12 cellular contexts compared by ENCODE assay signal in the genomic region with DNA sequence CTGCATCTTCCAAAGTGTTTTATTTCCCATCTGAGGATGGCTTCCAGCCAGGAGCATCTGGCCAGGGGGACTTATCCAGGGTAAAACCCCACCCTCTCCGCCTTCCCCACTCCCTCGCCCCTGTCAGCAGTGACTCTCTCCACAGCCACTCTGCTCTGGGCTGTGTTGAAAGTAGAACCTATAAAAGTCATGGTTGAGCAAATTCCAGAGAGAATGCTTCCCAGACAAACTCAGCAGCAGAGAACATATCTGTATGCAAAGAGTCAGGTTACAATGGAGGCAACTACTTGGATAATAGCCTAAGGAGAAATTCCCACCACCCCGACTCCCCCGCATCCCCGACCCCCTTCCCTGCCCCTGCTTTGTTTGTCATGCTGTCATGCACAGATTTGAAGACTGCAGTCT.
DNase-seq lines count a peak whose midpoint lies in the region; ATAC-seq and TF ChIP-seq lines count a peak whose summit lies in the region.
"Had no signal": no experiment of that assay in that cellular context is flagged by ENCODE, and none has a peak within 500 bp of the region (broad histone marks: within the 10 kb centered on the region; RNA-seq: fewer than 3 reads in every experiment).

No MANE protein-coding gene starts in this region.

- no peak for TF ChIP-seq POLR2A in stomach (IDR thresholded peaks at IDR 0.05)

- H3K4me1 ChIP-seq in BE2C (peaks cover 18% of the 10 kb centered on the region), mesodermal cell (ENCODE audit: control insufficient read depth, insufficient read depth, low read length, poor library complexity, severe bottlenecking) (peaks cover 38% of the 10 kb centered on the region), stomach (peaks cover 25 to 73% (median 47%) of the 10 kb centered on the region in 4 donors)

- H3K9me3 ChIP-seq in BE2C (no peaks in the 10 kb centered on the region), mesodermal cell (ENCODE audit: control insufficient read depth, low read length) (no peaks in the 10 kb centered on the region), stomach (no peaks in the 10 kb centered on the region), MG63 (no peaks in the 10 kb centered on the region)

- H3K27ac ChIP-seq in mesodermal cell (ENCODE audit: low read depth, low read length, severe bottlenecking) (peak overlapping the region; percentile 36), stomach (no peak overlapping the region)

- TF ChIP-seq CTCF in BE2C (IDR thresholded peaks at IDR 0.05; ENCODE audit: low read depth, low read length) (no peak), stomach (IDR thresholded peaks at IDR 0.05) (no peak)

- no peak for ATAC-seq in activated T-helper 17 cell treated with anti-CD3 and anti-CD28 coated beads, Interleukin-2, amount 50 U/mL, for 72 hours (replicated peaks)
- ATAC-seq: HCT116 had no signal

- H3K27ac Mint-ChIP-seq in activated T-helper 17 cell treated with anti-CD3 and anti-CD28 coated beads, Interleukin-2, amount 50 U/mL, for 72 hours = peak overlapping the region; percentile 54

- H3K4me1 Mint-ChIP-seq in activated T-helper 17 cell treated with anti-CD3 and anti-CD28 coated beads, Interleukin-2, amount 50 U/mL, for 72 hours = peaks cover 19% of the 10 kb centered on the region

- 30 to 40% methylated on average over 1 to 2 of the region's 5 CpGs for WGBS in mesodermal cell (ENCODE audit: insufficient coverage in 2 of 2), 2 experiments
- WGBS in stomach, 5 donors = 42 to 66% (median 57%) methylated on average over 5 of the region's 5 CpGs

- no peaks in the 10 kb centered on the region for H3K9me3 Mint-ChIP-seq in activated T-helper 17 cell treated with anti-CD3 and anti-CD28 coated beads, Interleukin-2, amount 50 U/mL, for 72 hours
- H3K9me3 Mint-ChIP-seq: neural crest cell had no signal

- H3K4me3 Mint-ChIP-seq in activated T-helper 17 cell treated with anti-CD3 and anti-CD28 coated beads, Interleukin-2, amount 50 U/mL, for 72 hours = no peak overlapping the region
- H3K4me3 Mint-ChIP-seq: neural crest cell had no signal

- DNase-seq in BE2C (peak; percentile 52), NCI-H1092 (lab: John Stamatoyannopoulos, UW) (peak; percentile 87), posterior vena cava (ENCODE audit: low spot score) (no peak), stomach (no peak), MG63 (no peak), NOMO-1 (lab: John Stamatoyannopoulos, UW; ENCODE audit: unreplicated experiment in 2 of 2) (no peak)
- DNase-seq: activated CD4-positive, alpha-beta T cell treated with anti-CD3 and anti-CD28 coated beads, Interleukin-2, amount 50 U/mL, for 48 hours; NCI-H2029 had no signal

- no peak overlapping the region for H3K4me3 ChIP-seq in BE2C (ENCODE audit: low read depth, low read length)
- H3K4me3 ChIP-seq in mesodermal cell (ENCODE audit: extremely low read depth, insufficient read depth, low read length, poor library complexity, severe bottlenecking) = no peak overlapping the region
- no peak overlapping the region for H3K4me3 ChIP-seq in stomach
- H3K4me3 ChIP-seq in MG63 = no peak overlapping the region

- no peak for TF ChIP-seq EP300 in stomach (IDR thresholded peaks at IDR 0.05)

- intact Hi-C loops in posterior vena cava (cut with DNase I) (loop anchor here in 1 of 2 donors (5.0 kb wide), 1 partner anchor 36 kb away; no protein-coding TSS in a partner anchor), stomach (cut with DNase I; ENCODE audit: low total_unique reads) (no loop called here)

- H3K36me3 Mint-ChIP-seq in activated T-helper 17 cell treated with anti-CD3 and anti-CD28 coated beads, Interleukin-2, amount 50 U/mL, for 72 hours (ENCODE audit: low read depth) = no peaks in the 10 kb centered on the region

- H3K36me3 ChIP-seq in BE2C = no peaks in the 10 kb centered on the region
- H3K36me3 ChIP-seq in mesodermal cell (ENCODE audit: control insufficient read depth, insufficient read depth, low read length) = no peaks in the 10 kb centered on the region
- no peaks in the 10 kb centered on the region for H3K36me3 ChIP-seq in stomach
- no peaks in the 10 kb centered on the region for H3K36me3 ChIP-seq in MG63

- H3K27me3 ChIP-seq in BE2C (no peaks in the 10 kb centered on the region; the same call in 1 of the 2 replicates), stomach (no peaks in the 10 kb centered on the region), MG63 (no peaks in the 10 kb centered on the region)

- H3K27me3 Mint-ChIP-seq in activated T-helper 17 cell treated with anti-CD3 and anti-CD28 coated beads, Interleukin-2, amount 50 U/mL, for 72 hours = no peaks in the 10 kb centered on the region

Comparison
In these comparisons a context has a peak if more than half of its experiments do, and no peak if none do; other contexts are left out.
1. DNase-seq: peak in BE2C (single experiment) and NCI-H1092 (single experiment); none in posterior vena cava (single experiment), stomach (single experiment), MG63 (single experiment) and NOMO-1 (0 of 2).